In genomic region chr2:240179941-240180666, GRCh38 we compare ENCODE assay signal across 21 cellular contexts. TPM values are rescaled to one million over a fixed set of nuclear protein-coding genes. Genes with fewer than 3 reads are reported as not detected.
DNase-seq lines count a peak whose midpoint lies in the region; ATAC-seq and TF ChIP-seq lines count a peak whose summit lies in the region.
"Had no signal": no experiment of that assay in that cellular context is flagged by ENCODE, and none has a peak within 500 bp of the region (broad histone marks: within the 10 kb centered on the region; RNA-seq: fewer than 3 reads in every experiment).

No MANE protein-coding gene starts in this region.

- no peaks in the 10 kb centered on the region for H3K9me3 ChIP-seq in esophagus muscularis mucosa

- CTCF ChIA-PET in WTC11 (lab: Charles Lee) = no interaction called here

- H3K36me3 Mint-ChIP-seq in natural killer cell treated with Interleukin-12 subunit alpha and Interleukin-12 subunit beta and Interleukin-15 and Interleukin-18, amount 100 ng/mL, for 72 hours = no peaks in the 10 kb centered on the region
- H3K36me3 Mint-ChIP-seq in natural killer cell (no peaks in the 10 kb centered on the region), WTC11 (no peaks in the 10 kb centered on the region)
- H3K36me3 Mint-ChIP-seq: CD4-positive, CD25-positive, alpha-beta regulatory T cell had no signal

- TF ChIP-seq EP300 in esophagus muscularis mucosa (IDR thresholded peaks at IDR 0.05) = no peak

- H3K4me3 ChIP-seq in esophagus muscularis mucosa = no peak overlapping the region
- H3K4me3 ChIP-seq: GM12878 had no signal

- no peak for TF ChIP-seq CTCF in natural killer cell (IDR thresholded peaks at IDR 0.05)
- no peak for TF ChIP-seq CTCF in WTC11 (IDR thresholded peaks at IDR 0.05)
- TF ChIP-seq CTCF in esophagus muscularis mucosa (IDR thresholded peaks at IDR 0.05) = no peak

- no peak for TF ChIP-seq POLR2A in esophagus muscularis mucosa (IDR thresholded peaks at IDR 0.05; ENCODE audit: low read depth)

- POLR2A ChIA-PET in WTC11 (lab: Charles Lee) = no interaction called here

- DNase-seq in natural killer cell treated with Interleukin-12 subunit alpha and Interleukin-12 subunit beta and Interleukin-15 and Interleukin-18, amount 100 ng/mL, for 72 hours (ENCODE audit: low spot score) = peak; percentile 25
- DNase-seq in natural killer cell = no peak
- DNase-seq in posterior vena cava (ENCODE audit: low spot score) = peak; percentile 63
- no peak for DNase-seq in WTC11 (ENCODE audit: low spot score)
- no peak for DNase-seq in esophagus muscularis mucosa (ENCODE audit: extremely low spot score)
- DNase-seq in NCI-H82 treated with DMSO at 0.1 percent for 48 hours (lab: John Stamatoyannopoulos, UW; ENCODE audit: unreplicated experiment) = no peak
- DNase-seq: CD4-positive, CD25-positive, alpha-beta regulatory T cell; DMS53; EL; Kasumi-1; NCI-H1092 treated with DMSO at 0.1 percent for 48 hours; NCI-H2081; NCI-H446 treated with DMSO at 0.1 percent for 48 hours; OCI-M1; SHP77 treated with DMSO at 0.1 percent for 48 hours had no signal

- no peak overlapping the region for H3K4me3 Mint-ChIP-seq in natural killer cell treated with Interleukin-12 subunit alpha and Interleukin-12 subunit beta and Interleukin-15 and Interleukin-18, amount 100 ng/mL, for 72 hours
- H3K4me3 Mint-ChIP-seq in natural killer cell = no peak overlapping the region
- no peak overlapping the region for H3K4me3 Mint-ChIP-seq in WTC11
- H3K4me3 Mint-ChIP-seq: B cell; CD4-positive, CD25-positive, alpha-beta regulatory T cell had no signal

- no peak overlapping the region for H3K27ac ChIP-seq in esophagus muscularis mucosa (replicated peaks in 1 of 4)

- intact Hi-C loops in natural killer cell (cut with micrococcal nuclease) (no loop called here), posterior vena cava (cut with DNase I) (no loop called here), esophagus muscularis mucosa (cut with DNase I) (no loop called here)

- H3K36me3 ChIP-seq in esophagus muscularis mucosa = no peaks in the 10 kb centered on the region

- no peak for ATAC-seq in natural killer cell treated with Interleukin-12 subunit alpha and Interleukin-12 subunit beta and Interleukin-15 and Interleukin-18, amount 100 ng/mL, for 72 hours
- no peak for ATAC-seq in natural killer cell
- ATAC-seq in esophagus mucosa = peak; percentile 41
- ATAC-seq in WTC11 = no peak
- ATAC-seq in GM21526 (IDR thresholded peaks at IDR 0.05; ENCODE audit: low FRiP score, unreplicated experiment) = no peak
- ATAC-seq: GM12878 had no signal

- peaks cover 20 to 34% of the 10 kb centered on the region in 2 donors for H3K27me3 Mint-ChIP-seq in natural killer cell treated with Interleukin-12 subunit alpha and Interleukin-12 subunit beta and Interleukin-15 and Interleukin-18, amount 100 ng/mL, for 72 hours
- H3K27me3 Mint-ChIP-seq in natural killer cell (ENCODE audit: low read depth in 2 of 2) = peaks cover 16 to 40% of the 10 kb centered on the region in 2 donors
- no peaks in the 10 kb centered on the region; the same call in 1 of the 2 replicates for H3K27me3 Mint-ChIP-seq in WTC11 (ENCODE audit: low read depth)

- H3K27ac Mint-ChIP-seq in natural killer cell treated with Interleukin-12 subunit alpha and Interleukin-12 subunit beta and Interleukin-15 and Interleukin-18, amount 100 ng/mL, for 72 hours = no peak overlapping the region
- H3K27ac Mint-ChIP-seq in natural killer cell (no peak overlapping the region), WTC11 (no peak overlapping the region)
- H3K27ac Mint-ChIP-seq: B cell; CD4-positive, CD25-positive, alpha-beta regulatory T cell had no signal

- H3K9me3 Mint-ChIP-seq in natural killer cell treated with Interleukin-12 subunit alpha and Interleukin-12 subunit beta and Interleukin-15 and Interleukin-18, amount 100 ng/mL, for 72 hours = no peaks in the 10 kb centered on the region
- H3K9me3 Mint-ChIP-seq in natural killer cell (no peaks in the 10 kb centered on the region), WTC11 (no peaks in the 10 kb centered on the region)

- peaks cover 0 to 5% of the 10 kb centered on the region in 2 donors for H3K4me1 Mint-ChIP-seq in natural killer cell treated with Interleukin-12 subunit alpha and Interleukin-12 subunit beta and Interleukin-15 and Interleukin-18, amount 100 ng/mL, for 72 hours (ENCODE audit: low read depth in 2 of 2)
- H3K4me1 Mint-ChIP-seq in natural killer cell (no peaks in the 10 kb centered on the region), WTC11 (no peaks in the 10 kb centered on the region)
- H3K4me1 Mint-ChIP-seq: B cell had no signal

- 86% methylated on average over 8 of the region's 8 CpGs for WGBS in esophagus muscularis mucosa

- peaks cover 0 to 52% (median 0%) of the 10 kb centered on the region in 4 donors for H3K27me3 ChIP-seq in esophagus muscularis mucosa

- H3K4me1 ChIP-seq in esophagus muscularis mucosa = no peaks in the 10 kb centered on the region

TF ChIP-seq in WTC11, 78 proteins besides CTCF, POLR2A, EP300 and RAD21:
- TF ChIP-seq, protein P1, sequence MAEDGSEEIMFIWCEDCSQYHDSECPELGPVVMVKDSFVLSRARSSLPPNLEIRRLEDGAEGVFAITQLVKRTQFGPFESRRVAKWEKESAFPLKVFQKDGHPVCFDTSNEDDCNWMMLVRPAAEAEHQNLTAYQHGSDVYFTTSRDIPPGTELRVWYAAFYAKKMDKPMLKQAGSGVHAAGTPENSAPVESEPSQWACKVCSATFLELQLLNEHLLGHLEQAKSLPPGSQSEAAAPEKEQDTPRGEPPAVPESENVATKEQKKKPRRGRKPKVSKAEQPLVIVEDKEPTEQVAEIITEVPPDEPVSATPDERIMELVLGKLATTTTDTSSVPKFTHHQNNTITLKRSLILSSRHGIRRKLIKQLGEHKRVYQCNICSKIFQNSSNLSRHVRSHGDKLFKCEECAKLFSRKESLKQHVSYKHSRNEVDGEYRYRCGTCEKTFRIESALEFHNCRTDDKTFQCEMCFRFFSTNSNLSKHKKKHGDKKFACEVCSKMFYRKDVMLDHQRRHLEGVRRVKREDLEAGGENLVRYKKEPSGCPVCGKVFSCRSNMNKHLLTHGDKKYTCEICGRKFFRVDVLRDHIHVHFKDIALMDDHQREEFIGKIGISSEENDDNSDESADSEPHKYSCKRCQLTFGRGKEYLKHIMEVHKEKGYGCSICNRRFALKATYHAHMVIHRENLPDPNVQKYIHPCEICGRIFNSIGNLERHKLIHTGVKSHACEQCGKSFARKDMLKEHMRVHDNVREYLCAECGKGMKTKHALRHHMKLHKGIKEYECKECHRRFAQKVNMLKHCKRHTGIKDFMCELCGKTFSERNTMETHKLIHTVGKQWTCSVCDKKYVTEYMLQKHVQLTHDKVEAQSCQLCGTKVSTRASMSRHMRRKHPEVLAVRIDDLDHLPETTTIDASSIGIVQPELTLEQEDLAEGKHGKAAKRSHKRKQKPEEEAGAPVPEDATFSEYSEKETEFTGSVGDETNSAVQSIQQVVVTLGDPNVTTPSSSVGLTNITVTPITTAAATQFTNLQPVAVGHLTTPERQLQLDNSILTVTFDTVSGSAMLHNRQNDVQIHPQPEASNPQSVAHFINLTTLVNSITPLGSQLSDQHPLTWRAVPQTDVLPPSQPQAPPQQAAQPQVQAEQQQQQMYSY (CRISPR knock-in tag; IDR thresholded peaks at IDR 0.05) = no peak
- TF ChIP-seq, protein P2, sequence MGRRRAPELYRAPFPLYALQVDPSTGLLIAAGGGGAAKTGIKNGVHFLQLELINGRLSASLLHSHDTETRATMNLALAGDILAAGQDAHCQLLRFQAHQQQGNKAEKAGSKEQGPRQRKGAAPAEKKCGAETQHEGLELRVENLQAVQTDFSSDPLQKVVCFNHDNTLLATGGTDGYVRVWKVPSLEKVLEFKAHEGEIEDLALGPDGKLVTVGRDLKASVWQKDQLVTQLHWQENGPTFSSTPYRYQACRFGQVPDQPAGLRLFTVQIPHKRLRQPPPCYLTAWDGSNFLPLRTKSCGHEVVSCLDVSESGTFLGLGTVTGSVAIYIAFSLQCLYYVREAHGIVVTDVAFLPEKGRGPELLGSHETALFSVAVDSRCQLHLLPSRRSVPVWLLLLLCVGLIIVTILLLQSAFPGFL (CRISPR knock-in tag; IDR thresholded peaks at IDR 0.05; ENCODE audit: borderline replicate concordance) = no peak

RNA-seq across cellular contexts. Expression of gene OTOS, which starts 39.6 kb away (rescaled TPM):
- not detected for total RNA-seq in natural killer cell treated with Interleukin-12 subunit alpha and Interleukin-12 subunit beta and Interleukin-15 and Interleukin-18, amount 100 ng/mL, for 72 hours
- total RNA-seq in natural killer cell = not detected
- not detected for total RNA-seq in esophagus mucosa
- not detected for total RNA-seq in posterior vena cava
- total RNA-seq in WTC11 (2021) = not detected in 3 replicates
- total RNA-seq in esophagus muscularis mucosa = not detected
- total RNA-seq: A172; B cell; CD4-positive, CD25-positive, alpha-beta regulatory T cell; GM12878; H4 had no signal

RNA-seq across cellular contexts. Expression of gene COPS9, which starts 44.0 kb away (rescaled TPM):
- 100 to 1,000 TPM; 117 to 131 TPM for total RNA-seq in natural killer cell treated with Interleukin-12 subunit alpha and Interleukin-12 subunit beta and Interleukin-15 and Interleukin-18, amount 100 ng/mL, for 72 hours
- total RNA-seq in natural killer cell (10 to 100 TPM; 51.5 to 76.5 (median 53.5) TPM), esophagus mucosa (132 TPM), posterior vena cava (100 to 1,000 TPM in 1 of 2 donors, 10 to 100 TPM in 1; 93.3 to 127 TPM), WTC11 (2021) (140 to 142 TPM (median 141 TPM) in 3 replicates), esophagus muscularis mucosa (100 to 1,000 TPM; 179 to 254 (median 197) TPM)

Comparison
In these comparisons a context has a peak if more than half of its experiments do, and no peak if none do; other contexts are left out.
1. DNase-seq: peak in natural killer cell treated with Interleukin-12 subunit alpha and Interleukin-12 subunit beta and Interleukin-15 and Interleukin-18, amount 100 ng/mL, for 72 hours (single experiment) and posterior vena cava (single experiment); none in natural killer cell (single experiment), WTC11 (single experiment), esophagus muscularis mucosa (single experiment) and NCI-H82 treated with DMSO at 0.1 percent for 48 hours (single experiment).